18 cellular contexts compared by ENCODE assay signal in genomic region chr21:36695671-36696389, GRCh38. TPM values are rescaled to one million over a fixed set of nuclear protein-coding genes. Genes with fewer than 3 reads are reported as not detected.
A peak's percentile ranks its signal among the peaks of the same experiment; 100 is the strongest.
DNase-seq lines count a peak whose midpoint lies in the region; ATAC-seq and TF ChIP-seq lines count a peak whose summit lies in the region.
"Had no signal": no experiment of that assay in that cellular context is flagged by ENCODE, and none has a peak within 500 bp of the region (broad histone marks: within the 10 kb centered on the region; RNA-seq: fewer than 3 reads in every experiment).

No MANE protein-coding gene starts in this region.

- 9 to 12% methylated on average over 32 to 44 of the region's 44 CpGs for WGBS in upper lobe of left lung, 2 donors

- H3K36me3 ChIP-seq in RWPE2 (ENCODE audit: low read depth) (no peaks in the 10 kb centered on the region), kidney epithelial cell (ENCODE audit: control insufficient read depth, insufficient read depth, low read length) (no peaks in the 10 kb centered on the region), upper lobe of left lung (no peaks in the 10 kb centered on the region)
- H3K36me3 ChIP-seq: ovary had no signal

- no peak for TF ChIP-seq EP300 in upper lobe of left lung (IDR thresholded peaks at IDR 0.05)

- ATAC-seq in RWPE2 (ENCODE audit: low read depth) = no peak
- ATAC-seq in upper lobe of left lung (ENCODE audit: low FRiP score in 2 of 2) = no peak
- no peak for ATAC-seq in GM18907 (IDR thresholded peaks at IDR 0.05; ENCODE audit: unreplicated experiment)
- ATAC-seq: left lobe of liver, PC-3 had no signal

- H3K27ac ChIP-seq in RWPE2 (ENCODE audit: poor library complexity, severe bottlenecking) = peak overlapping the region; percentile 82
- H3K27ac ChIP-seq in upper lobe of left lung = no peak overlapping the region
- H3K27ac ChIP-seq: hepatocyte, ovary had no signal

- H3K4me3 ChIP-seq in RWPE2 (ENCODE audit: severe bottlenecking) (peak overlapping the region; percentile 93), kidney epithelial cell (ENCODE audit: low read depth, low read length) (peak overlapping the region; percentile 10), upper lobe of left lung (no peak overlapping the region)
- H3K4me3 ChIP-seq: hepatocyte, ovary had no signal

- H3K4me1 ChIP-seq in RWPE2 (ENCODE audit: insufficient read depth, poor library complexity, severe bottlenecking) (peaks cover 5% of the 10 kb centered on the region), upper lobe of left lung (peaks cover 35 to 72% (median 49%) of the 10 kb centered on the region in 4 donors)

- TF ChIP-seq POLR2A in upper lobe of left lung (IDR thresholded peaks at IDR 0.05) = no peak

- peak; percentile 14 for DNase-seq in stimulated activated CD4-positive, alpha-beta T cell treated with anti-CD3 and anti-CD28 coated beads, Interleukin-15, amount 100 ng/mL, for 24 hours
- DNase-seq in stimulated activated CD4-positive, alpha-beta T cell treated with anti-CD3 and anti-CD28 coated beads, Interleukin-4, amount 100 ng/mL, for 24 hours = no peak
- DNase-seq in RWPE2 (ENCODE audit: low spot score) (no peak), kidney epithelial cell (ENCODE audit: low read depth) (no peak), amygdala (lab: John Stamatoyannopoulos, UW) (no peak), upper lobe of left lung (no peak), MV-4-11 (lab: John Stamatoyannopoulos, UW) (no peak)
- DNase-seq: COR-L47; effector memory CD4-positive, alpha-beta T cell; NCI-H1048; NCI-H2107; NCI-H69; ovary; PC-3; substantia nigra had no signal

- H3K9me3 ChIP-seq in RWPE2 (ENCODE audit: severe bottlenecking) (no peaks in the 10 kb centered on the region), upper lobe of left lung (no peaks in the 10 kb centered on the region)

- H3K27me3 ChIP-seq in RWPE2 (ENCODE audit: insufficient read depth, poor library complexity, severe bottlenecking) (no peaks in the 10 kb centered on the region), kidney epithelial cell (ENCODE audit: control insufficient read depth, insufficient read depth, low read length) (peaks cover 96% of the 10 kb centered on the region), upper lobe of left lung (peaks cover 2 to 95% (median 65%) of the 10 kb centered on the region in 4 donors)

- TF ChIP-seq CTCF in RWPE2 (IDR thresholded peaks at IDR 0.05; ENCODE audit: poor library complexity, severe bottlenecking) (no peak), kidney epithelial cell (IDR thresholded peaks at IDR 0.05; ENCODE audit: insufficient read depth, low read length, poor library complexity, severe bottlenecking) (no peak), upper lobe of left lung (IDR thresholded peaks at IDR 0.05) (no peak)

RNA-seq across cellular contexts. Expression of gene SIM2, which starts 3.1 kb away (rescaled TPM):
- total RNA-seq in kidney epithelial cell (9.5 and 16.3 TPM in 2 replicates), upper lobe of left lung (1 to 10 TPM in 1 of 6 donors, under 1 TPM in 3, not detected in 2; 0.10 to 1.6 (median 0.50) TPM)
- total RNA-seq: left lobe of liver had no signal

Comparison
In these comparisons a context has a peak if more than half of its experiments do, and no peak if none do; other contexts are left out.
1. H3K4me3 ChIP-seq: peak in RWPE2 (single experiment) and kidney epithelial cell (single experiment); none in upper lobe of left lung (0 of 4).